ENCODE assay signal across 9 cellular contexts in genomic region chr3:29324180-29324651, GRCh38. TPM values are rescaled to one million over a fixed set of nuclear protein-coding genes. Genes with fewer than 3 reads are reported as not detected.
A peak's percentile ranks its signal among the peaks of the same experiment; 100 is the strongest.
DNase-seq lines count a peak whose midpoint lies in the region; ATAC-seq and TF ChIP-seq lines count a peak whose summit lies in the region.
"Had no signal": no experiment of that assay in that cellular context is flagged by ENCODE, and none has a peak within 500 bp of the region (broad histone marks: within the 10 kb centered on the region; RNA-seq: fewer than 3 reads in every experiment).

No MANE protein-coding gene starts in this region.

- no peak for TF ChIP-seq CTCF in colonic mucosa (IDR thresholded peaks at IDR 0.05)

- H3K4me3 Mint-ChIP-seq in CD4-positive, CD25-positive, alpha-beta regulatory T cell: peak overlapping the region in 1 of 4 donors; percentile 70
- no peak overlapping the region for H3K4me3 Mint-ChIP-seq in naive thymus-derived CD4-positive, alpha-beta T cell

- H3K9ac ChIP-seq in colonic mucosa (ENCODE audit: low read depth in 2 of 2, low read length in 2 of 2): no peak overlapping the region

- no peaks in the 10 kb centered on the region for H3K27me3 ChIP-seq in CD4-positive, CD25-positive, alpha-beta regulatory T cell (ENCODE audit: control insufficient read depth, insufficient read depth, low read length)
- no peaks in the 10 kb centered on the region for H3K27me3 ChIP-seq in colonic mucosa
- H3K27me3 ChIP-seq in naive thymus-derived CD4-positive, alpha-beta T cell (ENCODE audit: control insufficient read depth in 2 of 2, insufficient read depth in 2 of 2, low read length in 2 of 2): no peaks in the 10 kb centered on the region

- H3K9me3 ChIP-seq in CD4-positive, CD25-positive, alpha-beta regulatory T cell (ENCODE audit: control insufficient read depth in 2 of 2, low read length in 2 of 2): no peaks in the 10 kb centered on the region
- no peaks in the 10 kb centered on the region for H3K9me3 ChIP-seq in colonic mucosa
- H3K9me3 ChIP-seq in naive thymus-derived CD4-positive, alpha-beta T cell (ENCODE audit: control insufficient read depth in 2 of 3, low read length in 3 of 3): no peaks in the 10 kb centered on the region

- peak overlapping the region; percentile 45 for H3K4me3 ChIP-seq in CD4-positive, CD25-positive, alpha-beta regulatory T cell (ENCODE audit: low read depth, low read length)
- H3K4me3 ChIP-seq in colonic mucosa: no peak overlapping the region
- no peak overlapping the region for H3K4me3 ChIP-seq in naive thymus-derived CD4-positive, alpha-beta T cell (ENCODE audit: low read length)

- H3K27ac ChIP-seq in CD4-positive, CD25-positive, alpha-beta regulatory T cell (ENCODE audit: insufficient read depth, low read length, poor library complexity, severe bottlenecking): no peak overlapping the region
- peak overlapping the region; percentile 21 for H3K27ac ChIP-seq in colonic mucosa
- no peak overlapping the region for H3K27ac ChIP-seq in naive thymus-derived CD4-positive, alpha-beta T cell (ENCODE audit: low read depth, low read length)

- POLR2A ChIA-PET in naive thymus-derived CD4-positive, alpha-beta T cell (lab: Charles Lee): interaction anchor here (0.6 kb wide), 1 partner anchor 225 kb away, joined by 4 read pairs; no protein-coding TSS in a partner anchor

- H3K36me3 Mint-ChIP-seq in CD4-positive, CD25-positive, alpha-beta regulatory T cell: no peaks in the 10 kb centered on the region
- no peaks in the 10 kb centered on the region for H3K36me3 Mint-ChIP-seq in naive thymus-derived CD4-positive, alpha-beta T cell
- H3K36me3 Mint-ChIP-seq: IgD-negative memory B cell had no signal

- no peaks in the 10 kb centered on the region for H3K9me3 Mint-ChIP-seq in CD4-positive, CD25-positive, alpha-beta regulatory T cell
- no peaks in the 10 kb centered on the region for H3K9me3 Mint-ChIP-seq in naive thymus-derived CD4-positive, alpha-beta T cell

- H3K4me1 ChIP-seq in CD4-positive, CD25-positive, alpha-beta regulatory T cell (ENCODE audit: control insufficient read depth, insufficient read depth, low read length, poor library complexity, severe bottlenecking): no peaks in the 10 kb centered on the region
- H3K4me1 ChIP-seq in colonic mucosa: no peaks in the 10 kb centered on the region
- no peaks in the 10 kb centered on the region for H3K4me1 ChIP-seq in naive thymus-derived CD4-positive, alpha-beta T cell (ENCODE audit: control insufficient read depth in 2 of 2, insufficient read depth in 2 of 2, low read length in 2 of 2)

- intact Hi-C loops in colonic mucosa (cut with DNase I): no loop called here
- intact Hi-C loops in naive thymus-derived CD4-positive, alpha-beta T cell (cut with micrococcal nuclease): no loop called here

- no peaks in the 10 kb centered on the region for H3K36me3 ChIP-seq in CD4-positive, CD25-positive, alpha-beta regulatory T cell (ENCODE audit: control insufficient read depth, insufficient read depth, low read length)
- H3K36me3 ChIP-seq in colonic mucosa: no peaks in the 10 kb centered on the region
- H3K36me3 ChIP-seq in naive thymus-derived CD4-positive, alpha-beta T cell (ENCODE audit: control insufficient read depth in 2 of 3, insufficient read depth in 3 of 3, low read length in 3 of 3): no peaks in the 10 kb centered on the region

- peak in 1 of 2 donors; percentile 47 for ATAC-seq in CD4-positive, CD25-positive, alpha-beta regulatory T cell (ENCODE audit: low read depth in 2 of 2)
- ATAC-seq in GM19467 (IDR thresholded peaks at IDR 0.05; ENCODE audit: unreplicated experiment) (peak; percentile 95), HG03520 (IDR thresholded peaks at IDR 0.05; ENCODE audit: unreplicated experiment) (peak; percentile 96)
- peak; percentile 24 for ATAC-seq in naive thymus-derived CD4-positive, alpha-beta T cell

- no peaks in the 10 kb centered on the region for H3K27me3 Mint-ChIP-seq in CD4-positive, CD25-positive, alpha-beta regulatory T cell
- peaks cover 0 to 2% (median 0%) of the 10 kb centered on the region in 5 donors for H3K27me3 Mint-ChIP-seq in naive thymus-derived CD4-positive, alpha-beta T cell
- H3K27me3 Mint-ChIP-seq: IgD-negative memory B cell had no signal

- peak in 1 of 3 donors; percentile 32 for DNase-seq in CD4-positive, CD25-positive, alpha-beta regulatory T cell
- peak; percentile 20 for DNase-seq in colonic mucosa
- no peak for DNase-seq in naive thymus-derived CD4-positive, alpha-beta T cell
- no peak for DNase-seq in T-helper 2 cell
- DNase-seq in NCI-H146 (lab: John Stamatoyannopoulos, UW): no peak
- no peak for DNase-seq in occipital lobe (lab: John Stamatoyannopoulos, UW)

- H3K4me1 Mint-ChIP-seq in CD4-positive, CD25-positive, alpha-beta regulatory T cell: peaks cover 0 to 24% (median 3%) of the 10 kb centered on the region in 4 donors
- peaks cover 0 to 7% (median 0%) of the 10 kb centered on the region in 7 donors for H3K4me1 Mint-ChIP-seq in naive thymus-derived CD4-positive, alpha-beta T cell

- CTCF ChIA-PET in naive thymus-derived CD4-positive, alpha-beta T cell (lab: Charles Lee): interaction anchor here (0.6 kb wide), 2 partner anchors 152 to 960 kb away, joined by 3 to 4 read pairs; no protein-coding TSS in a partner anchor

- peak overlapping the region in 2 of 3 donors; percentile 39 to 68 for H3K27ac Mint-ChIP-seq in CD4-positive, CD25-positive, alpha-beta regulatory T cell
- no peak overlapping the region for H3K27ac Mint-ChIP-seq in naive thymus-derived CD4-positive, alpha-beta T cell
- H3K27ac Mint-ChIP-seq: IgD-negative memory B cell had no signal

RNA-seq across cellular contexts. Expression of gene RBMS3, which starts 43.3 kb away (rescaled TPM):
- 5.9 TPM for total RNA-seq in CD4-positive, CD25-positive, alpha-beta regulatory T cell
- polyA plus RNA-seq in CD4-positive, CD25-positive, alpha-beta regulatory T cell: 10 to 100 TPM in 1 of 4 donors, 1 to 10 TPM in 3; 5.2 to 18.8 (median 9.0) TPM
- total RNA-seq in colonic mucosa (1 to 10 TPM; 2.8 to 9.6 TPM), occipital lobe (19.8 TPM)
- 1 to 10 TPM in 2 of 5 experiments, under 1 TPM in 3; 0.16 to 4.9 (median 0.89) TPM for total RNA-seq in naive thymus-derived CD4-positive, alpha-beta T cell
- under 1 TPM; 0.15 to 0.33 TPM for polyA plus RNA-seq in naive thymus-derived CD4-positive, alpha-beta T cell
- polyA plus RNA-seq: IgD-negative memory B cell had no signal

Comparison
In these comparisons a context has a peak if more than half of its experiments do, and no peak if none do; other contexts are left out.
1. H3K27ac Mint-ChIP-seq: peak in CD4-positive, CD25-positive, alpha-beta regulatory T cell (2 of 3); none in naive thymus-derived CD4-positive, alpha-beta T cell (0 of 9).